In genomic region chr2:174967693-174968260, GRCh38 we compare ENCODE assay signal across 28 cellular contexts. TPM values are rescaled to one million over a fixed set of nuclear protein-coding genes. Genes with fewer than 3 reads are reported as not detected.
DNase-seq lines count a peak whose midpoint lies in the region; ATAC-seq, FAIRE-seq and TF ChIP-seq lines count a peak whose summit lies in the region.
"Had no signal": no experiment of that assay in that cellular context is flagged by ENCODE, and none has a peak within 500 bp of the region (broad histone marks: within the 10 kb centered on the region; RNA-seq: fewer than 3 reads in every experiment).

No MANE protein-coding gene starts in this region.

- H3K36me3 ChIP-seq in right atrium auricular region (no peaks in the 10 kb centered on the region), adipocyte (ENCODE audit: control insufficient read depth, insufficient read depth, low read length, severe bottlenecking) (no peaks in the 10 kb centered on the region)
- H3K36me3 ChIP-seq: ascending aorta, sigmoid colon had no signal

- intact Hi-C loops in left cardiac atrium (cut with DNase I): no loop called here
- intact Hi-C loops in head of caudate nucleus (cut with DNase I): no loop called here

- H3K27ac ChIP-seq in right atrium auricular region: no peak overlapping the region
- H3K27ac ChIP-seq: ascending aorta, sigmoid colon, testis had no signal

- DNase-seq in left cardiac atrium (no peak), right atrium auricular region (ENCODE audit: low spot score) (no peak), adipocyte (ENCODE audit: low read depth) (no peak), DMS114 treated with DMSO at 0.1 percent for 48 hours (lab: John Stamatoyannopoulos, UW; ENCODE audit: unreplicated experiment) (no peak), NAMALWA (ENCODE audit: low spot score) (no peak), head of caudate nucleus (no peak), NOMO-1 (lab: John Stamatoyannopoulos, UW; ENCODE audit: unreplicated experiment in 2 of 2) (no peak)
- DNase-seq: activated CD4-positive, alpha-beta T cell treated with anti-CD3 and anti-CD28 coated beads for 1 hour; activated T-cell treated with anti-CD3 and anti-CD28 coated beads for 4 hours; AML-193; CD8-positive, alpha-beta T cell; DMS 273 treated with DMSO at 0.1 percent for 48 hours; dorsolateral prefrontal cortex; glutamatergic neuron; HCEC 1CT; kidney glomerular epithelial cell; mammary epithelial cell; NCI-H1436; NCI-H2107; NCI-H446; NCI-H774; sigmoid colon; stimulated activated naive CD8-positive, alpha-beta T cell treated with anti-CD3 and anti-CD28 coated beads, Interleukin-15, Interleukin-2, amounts not matched to agents 100 U/mL and 50 U/mL, for 24 hours; testis had no signal

- H3K27me3 ChIP-seq in right atrium auricular region (no peaks in the 10 kb centered on the region), adipocyte (replicated peaks; ENCODE audit: control insufficient read depth, insufficient read depth, low read length) (no peaks in the 10 kb centered on the region)
- H3K27me3 ChIP-seq: ascending aorta, dorsolateral prefrontal cortex, sigmoid colon, testis had no signal

- peak; percentile 47 for FAIRE-seq in islet of Langerhans (lab: Jason Lieb, UNC)
- FAIRE-seq: urothelium cell line had no signal

- peak; percentile 35 to 59 for ATAC-seq in left cardiac atrium
- ATAC-seq: CD8-positive, alpha-beta T cell; stimulated activated naive CD8-positive, alpha-beta T cell treated with anti-CD3 and anti-CD28 coated beads, Interleukin-15, Interleukin-2, amounts not matched to agents 100 U/mL and 50 U/mL, for 24 hours had no signal

- H3K9me3 ChIP-seq in right atrium auricular region: no peaks in the 10 kb centered on the region
- H3K9me3 ChIP-seq in adipocyte (ENCODE audit: control insufficient read depth, low read length): peaks cover 4% of the 10 kb centered on the region
- H3K9me3 ChIP-seq: ascending aorta, sigmoid colon, testis had no signal

- H3K4me3 ChIP-seq in right atrium auricular region (no peak overlapping the region), adipocyte (ENCODE audit: low read length) (peak overlapping the region; percentile 7)
- H3K4me3 ChIP-seq: ascending aorta, dorsolateral prefrontal cortex, sigmoid colon, testis had no signal

- H3K4me1 ChIP-seq in right atrium auricular region (peaks cover 0 to 16% of the 10 kb centered on the region in 2 donors), adipocyte (ENCODE audit: control insufficient read depth, insufficient read depth, low read length) (peaks cover 48% of the 10 kb centered on the region)

- no peak overlapping the region for H3K9ac ChIP-seq in adipocyte (ENCODE audit: low read length)

- no peak for TF ChIP-seq CTCF in right atrium auricular region (IDR thresholded peaks at IDR 0.05)

RNA-seq across cellular contexts. Expression of gene CHN1, which starts 37.4 kb away (rescaled TPM):
- total RNA-seq in left cardiac atrium: 1 to 10 TPM; 6.7 to 9.4 TPM
- total RNA-seq in right atrium auricular region: 1 to 10 TPM; 4.1 to 9.3 TPM
- total RNA-seq: HT-29 had no signal
